ENCODE assay signal across 19 cellular contexts in genomic region chr15:41981373-41982132, GRCh38. TPM values are rescaled to one million over a fixed set of nuclear protein-coding genes. Genes with fewer than 3 reads are reported as not detected.
DNase-seq lines count a peak whose midpoint lies in the region; ATAC-seq and TF ChIP-seq lines count a peak whose summit lies in the region.
"Had no signal": no experiment of that assay in that cellular context is flagged by ENCODE, and none has a peak within 500 bp of the region (broad histone marks: within the 10 kb centered on the region; RNA-seq: fewer than 3 reads in every experiment).

No MANE protein-coding gene starts in this region.

- no peaks in the 10 kb centered on the region for H3K36me3 Mint-ChIP-seq in neural crest cell (ENCODE audit: low read depth)
- no peaks in the 10 kb centered on the region for H3K36me3 Mint-ChIP-seq in osteocyte (ENCODE audit: unreplicated experiment)

- H3K4me3 ChIP-seq in choroid plexus epithelial cell (ENCODE audit: low read depth, low read length) = no peak overlapping the region
- H3K4me3 ChIP-seq: SJCRH30 had no signal

- no peak for ATAC-seq in GM19455 (IDR thresholded peaks at IDR 0.05; ENCODE audit: unreplicated experiment)
- ATAC-seq: activated CD8-positive, alpha-beta T cell treated with anti-CD3 and anti-CD28 coated beads for 36 hours; stimulated activated naive CD8-positive, alpha-beta T cell treated with anti-CD3 and anti-CD28 coated beads, Interleukin-15, amount 100 ng/mL, for 72 hours had no signal

- no peak overlapping the region for H3K4me3 Mint-ChIP-seq in neural crest cell
- H3K4me3 Mint-ChIP-seq in osteocyte (ENCODE audit: unreplicated experiment) = no peak overlapping the region
- H3K4me3 Mint-ChIP-seq: activated CD8-positive, alpha-beta T cell treated with anti-CD3 and anti-CD28 coated beads for 36 hours; B cell; nephron progenitor cell; stimulated activated naive CD8-positive, alpha-beta T cell treated with anti-CD3 and anti-CD28 coated beads, Interleukin-15, amount 100 ng/mL, for 72 hours had no signal

- DNase-seq in AG08395 (ENCODE audit: low spot score) = peak; percentile 51
- DNase-seq in EL = peak; percentile 22
- DNase-seq in choroid plexus epithelial cell (ENCODE audit: low read depth) = peak; percentile 23
- DNase-seq in neural crest cell (ENCODE audit: low read depth, low spot score) = no peak
- DNase-seq in osteocyte (ENCODE audit: extremely low spot score, unreplicated experiment) = no peak
- no peak for DNase-seq in NCI-H1417 treated with DMSO at 0.1 percent for 48 hours (lab: John Stamatoyannopoulos, UW)
- DNase-seq: activated CD8-positive, alpha-beta T cell treated with anti-CD3 and anti-CD28 coated beads for 36 hours; anterior cingulate cortex; mesenchymal stem cell; NCI-H1930; NCI-H510A; nephron progenitor cell; retina; SJCRH30; stimulated activated naive CD8-positive, alpha-beta T cell treated with anti-CD3 and anti-CD28 coated beads, Interleukin-15, amount 100 ng/mL, for 72 hours; T1000 had no signal

- no peaks in the 10 kb centered on the region for H3K4me1 Mint-ChIP-seq in neural crest cell
- H3K4me1 Mint-ChIP-seq in osteocyte (ENCODE audit: unreplicated experiment) = peaks cover 7% of the 10 kb centered on the region
- H3K4me1 Mint-ChIP-seq: B cell had no signal

- H3K27ac Mint-ChIP-seq in neural crest cell (ENCODE audit: unreplicated experiment) (peak overlapping the region; percentile 19), osteocyte (ENCODE audit: unreplicated experiment) (no peak overlapping the region)
- H3K27ac Mint-ChIP-seq: activated CD8-positive, alpha-beta T cell treated with anti-CD3 and anti-CD28 coated beads for 36 hours; activated T-helper 2 cell treated with anti-CD3 and anti-CD28 coated beads, Interferon-gamma antibody, Interleukin-2, Interleukin-4, amounts not matched to agents 10 μg/mL and 5 μg/mL and 100 μg/mL, durations not matched to agents 14 hours and 24 hours and 36 hours; B cell; stimulated activated naive CD8-positive, alpha-beta T cell treated with anti-CD3 and anti-CD28 coated beads, Interleukin-15, amount 100 ng/mL, for 72 hours had no signal

- no peak for TF ChIP-seq CTCF in choroid plexus epithelial cell (conservative IDR thresholded peaks at IDR 0.05; ENCODE audit: low read depth, low read length)
- no peak for TF ChIP-seq CTCF in neural crest cell (conservative IDR thresholded peaks at IDR 0.05)
- TF ChIP-seq CTCF in osteocyte (IDR thresholded peaks at IDR 0.05) = no peak

- H3K9me3 Mint-ChIP-seq in neural crest cell (no peaks in the 10 kb centered on the region), osteocyte (ENCODE audit: unreplicated experiment) (no peaks in the 10 kb centered on the region)
- H3K9me3 Mint-ChIP-seq: activated CD8-positive, alpha-beta T cell treated with anti-CD3 and anti-CD28 coated beads for 36 hours; activated T-helper 2 cell treated with anti-CD3 and anti-CD28 coated beads, Interferon-gamma antibody, Interleukin-2, Interleukin-4, amounts not matched to agents 10 μg/mL and 5 μg/mL and 100 μg/mL, durations not matched to agents 14 hours and 24 hours and 36 hours; nephron progenitor cell; stimulated activated naive CD8-positive, alpha-beta T cell treated with anti-CD3 and anti-CD28 coated beads, Interleukin-15, amount 100 ng/mL, for 72 hours had no signal

- H3K27me3 Mint-ChIP-seq in neural crest cell (ENCODE audit: low read depth) (peaks cover 13% of the 10 kb centered on the region), osteocyte (ENCODE audit: unreplicated experiment) (peaks cover 14% of the 10 kb centered on the region)
- H3K27me3 Mint-ChIP-seq: activated CD8-positive, alpha-beta T cell treated with anti-CD3 and anti-CD28 coated beads for 36 hours; stimulated activated naive CD8-positive, alpha-beta T cell treated with anti-CD3 and anti-CD28 coated beads, Interleukin-15, amount 100 ng/mL, for 72 hours had no signal

RNA-seq across cellular contexts. Expression of gene EHD4, which starts 9.2 kb away (rescaled TPM):
- total RNA-seq in neural crest cell (8.3 and 9.3 TPM in 2 replicates), osteocyte (20.9 and 21.7 TPM in 2 replicates)

RNA-seq across cellular contexts. Expression of gene PLA2G4E, which starts 39.3 kb away (rescaled TPM):
- total RNA-seq in neural crest cell (not detected in 2 replicates), osteocyte (not detected in 2 replicates)
- total RNA-seq: activated CD8-positive, alpha-beta T cell treated with anti-CD3 and anti-CD28 coated beads for 36 hours; activated T-helper 2 cell treated with anti-CD3 and anti-CD28 coated beads, Interferon-gamma antibody, Interleukin-2, Interleukin-4, amounts not matched to agents 10 μg/mL and 5 μg/mL and 100 μg/mL, durations not matched to agents 14 hours and 24 hours and 36 hours; B cell; SJCRH30 had no signal

Comparison
In these comparisons a context has a peak if more than half of its experiments do, and no peak if none do; other contexts are left out.
1. DNase-seq: peak in AG08395 (single experiment), EL (single experiment) and choroid plexus epithelial cell (single experiment); none in neural crest cell (single experiment), osteocyte (single experiment) and NCI-H1417 treated with DMSO at 0.1 percent for 48 hours (single experiment).